ENCODE assay signal across 1 cellular context in genomic region chr2:238004077-238004830, GRCh38.
TF ChIP-seq lines count a peak whose summit lies in the region.

No MANE protein-coding gene starts in this region.

TF ChIP-seq in GM12878, 131 proteins besides CTCF, POLR2A, EP300 and RAD21:
- no peak for TF ChIP-seq NR2C1 (IDR thresholded peaks at IDR 0.05)
- TF ChIP-seq YBX1 (IDR thresholded peaks at IDR 0.05): no peak
- no peak for TF ChIP-seq HDAC2 (IDR thresholded peaks at IDR 0.05)
